Comparison of ENCODE assay signal across 12 cellular contexts in the genomic region with DNA sequence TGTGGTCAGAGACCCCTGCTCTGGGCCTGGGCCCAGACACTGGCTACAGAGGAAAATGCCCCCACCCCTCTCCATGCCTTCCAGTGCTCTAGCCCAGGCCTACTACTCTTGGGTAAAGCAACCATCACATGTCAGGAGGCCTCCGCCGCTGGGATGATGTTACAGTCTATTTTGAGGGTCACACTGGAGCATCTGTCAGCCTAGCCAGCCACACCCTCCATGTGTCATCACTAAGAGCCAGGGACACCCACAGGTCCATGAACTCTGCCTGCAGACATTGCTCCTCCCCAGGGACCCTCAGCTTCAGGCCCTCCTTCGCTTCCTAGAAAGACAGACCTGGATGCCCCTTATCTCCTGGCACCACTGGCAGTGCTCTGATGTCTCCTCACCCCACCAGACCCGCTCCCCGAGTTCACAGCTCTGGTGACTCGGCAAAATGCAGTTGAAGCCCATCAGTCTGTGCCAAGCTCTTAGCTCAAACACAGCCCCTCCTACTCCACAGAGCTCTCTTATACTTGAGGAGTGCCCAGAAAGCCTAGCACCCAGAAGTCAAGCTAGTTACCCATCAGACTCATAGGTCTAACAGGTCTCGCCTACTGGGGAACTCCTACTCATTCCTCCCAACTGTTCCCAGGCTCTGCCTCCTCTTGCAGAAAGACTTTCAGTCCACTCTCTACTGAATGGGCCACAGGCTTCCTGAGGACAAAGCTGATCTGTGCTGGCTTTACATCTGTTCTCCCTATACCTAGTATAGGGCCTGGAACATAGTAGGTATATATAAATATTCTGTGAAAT. TPM values are rescaled to one million over a fixed set of nuclear protein-coding genes. Genes with fewer than 3 reads are reported as not detected.
DNase-seq lines count a peak whose midpoint lies in the region; ATAC-seq and TF ChIP-seq lines count a peak whose summit lies in the region.
"Had no signal": no experiment of that assay in that cellular context is flagged by ENCODE, and none has a peak within 500 bp of the region (broad histone marks: within the 10 kb centered on the region; RNA-seq: fewer than 3 reads in every experiment).

No MANE protein-coding gene starts in this region.

- H3K4me1 ChIP-seq in skeletal muscle tissue (ENCODE audit: control insufficient read depth in 3 of 3, insufficient read depth in 3 of 3, low read length in 3 of 3) (peaks cover 30 to 62% (median 45%) of the 10 kb centered on the region in 3 donors), PC-3 (ENCODE audit: insufficient read depth, low read length) (peaks cover 9% of the 10 kb centered on the region)
- H3K4me1 ChIP-seq: SJCRH30 had no signal

- peaks cover 65% of the 10 kb centered on the region for H3K79me2 ChIP-seq in PC-3 (ENCODE audit: low read length)

- H3K4me3 Mint-ChIP-seq in activated CD4-positive, alpha-beta T cell treated with anti-CD3 and anti-CD28 coated beads, Interleukin-2, amount 10 ng/mL, durations not matched to agents 7 days and 5 days, result no peak overlapping the region
- H3K4me3 Mint-ChIP-seq in T-helper 17 cell (no peak overlapping the region), glutamatergic neuron (ENCODE audit: unreplicated experiment) (peak overlapping the region; percentile 35)

- H3K27me3 ChIP-seq in skeletal muscle tissue (ENCODE audit: control insufficient read depth in 3 of 3, insufficient read depth in 3 of 3, low read length in 3 of 3) (no peaks in the 10 kb centered on the region), PC-3 (ENCODE audit: low read length) (no peaks in the 10 kb centered on the region)
- H3K27me3 ChIP-seq: SJCRH30, spleen had no signal

- H2AFZ ChIP-seq in PC-3 (ENCODE audit: low read length), result no peak overlapping the region

- H3K27ac ChIP-seq in skeletal muscle tissue (ENCODE audit: low read depth, low read length) (peak overlapping the region; percentile 91), PC-3 (ENCODE audit: low read length) (no peak overlapping the region)
- H3K27ac ChIP-seq: SJCRH30 had no signal

- CTCF ChIA-PET in activated CD4-positive, alpha-beta T cell treated with anti-CD3 and anti-CD28 coated beads, Interleukin-2, amount 10 ng/mL, durations not matched to agents 7 days and 5 days (lab: Charles Lee), result interaction anchor here (0.6 to 3.6 kb wide), 5 partner anchors 9 to 280 kb away, joined by 3 to 26 read pairs (median 6); no protein-coding TSS in a partner anchor
- CTCF ChIA-PET in PC-3 (lab: Charles Lee), result no interaction called here

- intact Hi-C loops in PC-3 (cut with micrococcal nuclease), result no loop called here

- H3K9me3 ChIP-seq in T-helper 17 cell (ENCODE audit: control insufficient read depth, low read length, poor library complexity, severe bottlenecking), result no peaks in the 10 kb centered on the region
- no peaks in the 10 kb centered on the region for H3K9me3 ChIP-seq in skeletal muscle tissue (ENCODE audit: control insufficient read depth in 3 of 3, low read length in 3 of 3)
- H3K9me3 ChIP-seq in PC-3 (ENCODE audit: low read length), result no peaks in the 10 kb centered on the region
- H3K9me3 ChIP-seq: SJCRH30, spleen had no signal

- ATAC-seq in T-helper 17 cell, result no peak
- no peak for ATAC-seq in PC-3

- no TSS peak for BruUV-seq in PC-3 (replicated peaks; lab: Mats Ljungman, UMichigan)

- DNase-seq in activated CD4-positive, alpha-beta T cell treated with anti-CD3 and anti-CD28 coated beads, Interleukin-2, amount 10 ng/mL, durations not matched to agents 7 days and 5 days, result no peak
- DNase-seq in activated CD4-positive, alpha-beta T cell treated with anti-CD3 and anti-CD28 coated beads for 1 hour, result no peak
- DNase-seq in T-helper 17 cell (no peak), glutamatergic neuron (peak; percentile 52), ACHN (no peak), PC-3 (no peak)
- no peak for DNase-seq in stimulated activated CD4-positive, alpha-beta T cell treated with anti-CD3 and anti-CD28 coated beads, Interleukin-4, amount 100 ng/mL, for 24 hours
- DNase-seq: NCI-H524 treated with DMSO at 0.1 percent for 48 hours, SJCRH30, spleen had no signal

- peaks cover 59% of the 10 kb centered on the region for H3K4me1 Mint-ChIP-seq in activated CD4-positive, alpha-beta T cell treated with anti-CD3 and anti-CD28 coated beads, Interleukin-2, amount 10 ng/mL, durations not matched to agents 7 days and 5 days
- peaks cover 61% of the 10 kb centered on the region for H3K4me1 Mint-ChIP-seq in T-helper 17 cell
- peaks cover 31% of the 10 kb centered on the region for H3K4me1 Mint-ChIP-seq in glutamatergic neuron (ENCODE audit: low read depth, unreplicated experiment)

- POLR2A ChIA-PET in activated CD4-positive, alpha-beta T cell treated with anti-CD3 and anti-CD28 coated beads, Interleukin-2, amount 10 ng/mL, durations not matched to agents 7 days and 5 days (lab: Charles Lee), result no interaction called here
- POLR2A ChIA-PET in PC-3 (lab: Charles Lee; ENCODE audit: unreplicated experiment), result no interaction called here

- H3K9me3 Mint-ChIP-seq in activated CD4-positive, alpha-beta T cell treated with anti-CD3 and anti-CD28 coated beads, Interleukin-2, amount 10 ng/mL, durations not matched to agents 7 days and 5 days, result no peaks in the 10 kb centered on the region
- H3K9me3 Mint-ChIP-seq in glutamatergic neuron (ENCODE audit: unreplicated experiment), result peaks cover 5% of the 10 kb centered on the region
- H3K9me3 Mint-ChIP-seq: nephron had no signal

- no peak for TF ChIP-seq CTCF in glutamatergic neuron (IDR thresholded peaks at IDR 0.05; ENCODE audit: partially characterized antibody, unreplicated experiment)
- TF ChIP-seq CTCF in PC-3 (conservative IDR thresholded peaks at IDR 0.05; ENCODE audit: low read depth, low read length), result no peak

- H3F3A ChIP-seq in PC-3 (ENCODE audit: low read length, unreplicated experiment), result no peaks in the 10 kb centered on the region

- peaks cover 66% of the 10 kb centered on the region for H3K36me3 Mint-ChIP-seq in activated CD4-positive, alpha-beta T cell treated with anti-CD3 and anti-CD28 coated beads, Interleukin-2, amount 10 ng/mL, durations not matched to agents 7 days and 5 days (ENCODE audit: low read depth)
- H3K36me3 Mint-ChIP-seq in T-helper 17 cell (ENCODE audit: low read depth) (no peaks in the 10 kb centered on the region), glutamatergic neuron (ENCODE audit: unreplicated experiment) (no peaks in the 10 kb centered on the region)

- H4K20me1 ChIP-seq in PC-3 (ENCODE audit: low read length), result no peaks in the 10 kb centered on the region

- no peaks in the 10 kb centered on the region for H3K27me3 Mint-ChIP-seq in activated CD4-positive, alpha-beta T cell treated with anti-CD3 and anti-CD28 coated beads, Interleukin-2, amount 10 ng/mL, durations not matched to agents 7 days and 5 days
- H3K27me3 Mint-ChIP-seq in T-helper 17 cell, result no peaks in the 10 kb centered on the region
- H3K27me3 Mint-ChIP-seq in glutamatergic neuron (ENCODE audit: unreplicated experiment), result peaks cover 3% of the 10 kb centered on the region

- in situ Hi-C loops in ACHN (cut with HindIII; ENCODE audit: low pct_ligation_motif_present, low pct_unique_long_range_greater_than_20kb, low sequenced_read_pairs), result no loop called here

- H3K4me2 ChIP-seq in PC-3 (ENCODE audit: low read length), result no peak overlapping the region

- no peaks in the 10 kb centered on the region for H3K9me2 ChIP-seq in PC-3 (replicated peaks; ENCODE audit: low read length)

- H3K9ac ChIP-seq in skeletal muscle tissue (ENCODE audit: low read depth in 1 of 3, low read length in 3 of 3) (peak overlapping the region; percentile 28 to 71 (median 66)), PC-3 (ENCODE audit: low read length) (no peak overlapping the region)

- H3K4me3 ChIP-seq in skeletal muscle tissue (ENCODE audit: low read length in 3 of 3), result peak overlapping the region; percentile 27 to 49 (median 33)
- H3K4me3 ChIP-seq in PC-3 (ENCODE audit: low read length), result no peak overlapping the region
- H3K4me3 ChIP-seq: SJCRH30 had no signal

- peaks cover 13 to 23% (median 20%) of the 10 kb centered on the region in 3 donors for H3K36me3 ChIP-seq in skeletal muscle tissue (ENCODE audit: control insufficient read depth in 3 of 3, insufficient read depth in 3 of 3, low read length in 3 of 3)
- H3K36me3 ChIP-seq in PC-3 (ENCODE audit: low read depth, low read length), result no peaks in the 10 kb centered on the region
- H3K36me3 ChIP-seq: SJCRH30 had no signal

- H3K27ac Mint-ChIP-seq in activated CD4-positive, alpha-beta T cell treated with anti-CD3 and anti-CD28 coated beads, Interleukin-2, amount 10 ng/mL, durations not matched to agents 7 days and 5 days, result peak overlapping the region; percentile 87
- H3K27ac Mint-ChIP-seq in T-helper 17 cell (peak overlapping the region; percentile 37), glutamatergic neuron (ENCODE audit: unreplicated experiment) (peak overlapping the region; percentile 89)
- H3K27ac Mint-ChIP-seq: nephron had no signal

RNA-seq across cellular contexts. Expression of a gene that starts 5.9 kb away (rescaled TPM):
- total RNA-seq in activated CD4-positive, alpha-beta T cell treated with anti-CD3 and anti-CD28 coated beads, Interleukin-2, amount 10 ng/mL, durations not matched to agents 7 days and 5 days, result 10 to 100 TPM; 28.2 to 30.4 TPM
- total RNA-seq in T-helper 17 cell (10 to 100 TPM; 29.8 to 30.4 TPM), glutamatergic neuron (ENCODE audit: unreplicated experiment) (32.0 TPM), skeletal muscle tissue (4.7 TPM), PC-3 (2014; rRNA removed) (5.5 and 7.7 TPM in 2 replicates)

RNA-seq across cellular contexts. Expression of a gene that starts 6.2 kb away (rescaled TPM):
- total RNA-seq in activated CD4-positive, alpha-beta T cell treated with anti-CD3 and anti-CD28 coated beads, Interleukin-2, amount 10 ng/mL, durations not matched to agents 7 days and 5 days, result under 1 TPM; 0.27 to 0.33 TPM
- total RNA-seq in T-helper 17 cell, result under 1 TPM; 0.62 to 0.63 TPM
- total RNA-seq in glutamatergic neuron (ENCODE audit: unreplicated experiment), result 3.4 TPM
- total RNA-seq in skeletal muscle tissue, result 0.52 TPM
- 0.44 and 0.86 TPM in 2 replicates for total RNA-seq in PC-3 (2014; rRNA removed)

RNA-seq across cellular contexts. Expression of a gene that starts 41.7 kb away (rescaled TPM):
- 10 to 100 TPM; 37.5 to 41.7 TPM for total RNA-seq in activated CD4-positive, alpha-beta T cell treated with anti-CD3 and anti-CD28 coated beads, Interleukin-2, amount 10 ng/mL, durations not matched to agents 7 days and 5 days
- total RNA-seq in T-helper 17 cell (10 to 100 TPM; 31.2 to 33.1 TPM), glutamatergic neuron (ENCODE audit: unreplicated experiment) (23.1 TPM), skeletal muscle tissue (35.5 TPM), PC-3 (2014; rRNA removed) (39.1 and 39.8 TPM in 2 replicates)

RNA-seq across cellular contexts. Expression of a gene that starts 46.3 kb away (rescaled TPM):
- total RNA-seq in activated CD4-positive, alpha-beta T cell treated with anti-CD3 and anti-CD28 coated beads, Interleukin-2, amount 10 ng/mL, durations not matched to agents 7 days and 5 days, result 100 to 1,000 TPM; 112 to 140 TPM
- 10 to 100 TPM; 46.6 to 66.8 TPM for total RNA-seq in T-helper 17 cell
- total RNA-seq in glutamatergic neuron (ENCODE audit: unreplicated experiment), result 196 TPM
- 94.5 TPM for total RNA-seq in skeletal muscle tissue
- 98.5 and 167 TPM in 2 replicates for total RNA-seq in PC-3 (2014; rRNA removed)

RNA-seq across cellular contexts. Expression of a gene that starts 47.0 kb away (rescaled TPM):
- 10 to 100 TPM; 62.1 to 64.0 TPM for total RNA-seq in activated CD4-positive, alpha-beta T cell treated with anti-CD3 and anti-CD28 coated beads, Interleukin-2, amount 10 ng/mL, durations not matched to agents 7 days and 5 days
- total RNA-seq in T-helper 17 cell (10 to 100 TPM; 75.3 to 77.0 TPM), glutamatergic neuron (ENCODE audit: unreplicated experiment) (153 TPM), skeletal muscle tissue (14.6 TPM), PC-3 (2014; rRNA removed) (31.8 and 35.1 TPM in 2 replicates)

Comparison
In these comparisons a context has a peak if more than half of its experiments do, and no peak if none do; other contexts are left out.
1. H3K27ac Mint-ChIP-seq: peak in every context shown above with its lines; median percentile 89 in glutamatergic neuron; 87 in activated CD4-positive, alpha-beta T cell treated with anti-CD3 and anti-CD28 coated beads, Interleukin-2, amount 10 ng/mL, durations not matched to agents 7 days and 5 days; 37 in T-helper 17 cell.